18 cellular contexts compared by ENCODE assay signal in the genomic region with DNA sequence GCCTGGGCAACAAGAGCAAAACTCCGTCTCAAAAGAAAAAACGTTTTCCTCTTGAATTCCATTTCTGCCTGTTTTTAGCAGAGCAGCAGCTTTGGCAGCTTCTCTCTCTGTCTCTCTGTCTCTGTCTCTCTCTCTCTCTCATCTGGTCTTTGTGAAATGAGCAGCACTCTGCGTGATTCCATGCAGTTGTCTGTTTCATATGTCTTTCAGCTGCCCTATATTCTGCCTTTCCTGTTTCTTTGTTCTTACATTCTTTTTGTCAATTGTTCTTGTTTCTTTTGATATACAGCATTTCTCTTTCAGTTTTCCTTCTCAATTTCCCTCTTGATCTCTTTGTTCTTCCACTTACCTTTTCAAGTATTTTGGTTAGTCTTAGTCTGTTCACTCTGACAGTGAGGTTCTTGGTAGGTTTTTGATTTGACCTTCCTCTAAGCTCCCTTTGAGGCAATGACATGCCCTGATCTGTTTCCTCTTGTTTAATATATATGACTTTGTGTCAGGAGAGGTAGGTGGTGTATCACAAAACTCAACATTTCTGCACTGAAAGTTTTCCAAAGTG. TPM values are rescaled to one million over a fixed set of nuclear protein-coding genes. Genes with fewer than 3 reads are reported as not detected.
A peak's percentile ranks its signal among the peaks of the same experiment; 100 is the strongest.
DNase-seq lines count a peak whose midpoint lies in the region; ATAC-seq and TF ChIP-seq lines count a peak whose summit lies in the region.
"Had no signal": no experiment of that assay in that cellular context is flagged by ENCODE, and none has a peak within 500 bp of the region (broad histone marks: within the 10 kb centered on the region; RNA-seq: fewer than 3 reads in every experiment).

No MANE protein-coding gene starts in this region.

- H3K9me3 Mint-ChIP-seq in activated T-cell treated with anti-CD3 and anti-CD28 coated beads, Interleukin-2, amount 50 U/mL, for 72 hours = no peaks in the 10 kb centered on the region
- no peaks in the 10 kb centered on the region for H3K9me3 Mint-ChIP-seq in CD8-positive, alpha-beta T cell
- peaks cover 0 to 2% (median 0%) of the 10 kb centered on the region in 11 donors for H3K9me3 Mint-ChIP-seq in naive thymus-derived CD4-positive, alpha-beta T cell

- CTCF ChIA-PET in CD8-positive, alpha-beta T cell (lab: Charles Lee) = no interaction called here
- CTCF ChIA-PET in naive thymus-derived CD4-positive, alpha-beta T cell (lab: Charles Lee) = interaction anchor here (1.0 kb wide), 1 partner anchor 196 kb away, joined by 3 read pairs; no protein-coding TSS in a partner anchor

- H3K27me3 Mint-ChIP-seq in activated T-cell treated with anti-CD3 and anti-CD28 coated beads, Interleukin-2, amount 50 U/mL, for 72 hours (ENCODE audit: low read depth) = no peaks in the 10 kb centered on the region
- H3K27me3 Mint-ChIP-seq in CD8-positive, alpha-beta T cell (ENCODE audit: low read depth) = no peaks in the 10 kb centered on the region
- H3K27me3 Mint-ChIP-seq in T-helper 17 cell = no peaks in the 10 kb centered on the region
- no peaks in the 10 kb centered on the region for H3K27me3 Mint-ChIP-seq in naive thymus-derived CD4-positive, alpha-beta T cell

- TF ChIP-seq CTCF in CD8-positive, alpha-beta T cell (IDR thresholded peaks at IDR 0.05) = no peak
- TF ChIP-seq CTCF in omental fat pad (IDR thresholded peaks at IDR 0.05) = no peak

- no peak for DNase-seq in activated T-cell treated with anti-CD3 and anti-CD28 coated beads, Interleukin-2, amount 50 U/mL, for 72 hours
- DNase-seq in activated T-cell treated with anti-CD3 and anti-CD28 coated beads, Interleukin-2, amount 50 U/mL, for 48 hours = no peak
- no peak for DNase-seq in CD8-positive, alpha-beta T cell
- DNase-seq in T-helper 17 cell = no peak
- DNase-seq in naive thymus-derived CD4-positive, alpha-beta T cell = peak in 5 of 9 donors; percentile 28 to 57 (median 51)
- no peak for DNase-seq in stimulated activated CD4-positive, alpha-beta T cell treated with anti-CD3 and anti-CD28 coated beads, Interleukin-4, amount 100 ng/mL, for 24 hours
- no peak for DNase-seq in omental fat pad (ENCODE audit: low spot score)
- DNase-seq: ACHN, C1 segment of cervical spinal cord, DMS79 treated with DMSO at 0.1 percent for 48 hours, MM.1S, NCI-H1092, NCI-H146, NCI-H2029 treated with DMSO at 0.1 percent for 48 hours, NCI-H446 treated with DMSO at 0.1 percent for 48 hours, NCI-H69 had no signal

- peak overlapping the region; percentile 8 to 11 for H3K4me3 Mint-ChIP-seq in activated T-cell treated with anti-CD3 and anti-CD28 coated beads, Interleukin-2, amount 50 U/mL, for 72 hours
- H3K4me3 Mint-ChIP-seq in CD8-positive, alpha-beta T cell = peak overlapping the region; percentile 59
- peak overlapping the region; percentile 26 for H3K4me3 Mint-ChIP-seq in T-helper 17 cell
- H3K4me3 Mint-ChIP-seq in naive thymus-derived CD4-positive, alpha-beta T cell = peak overlapping the region; percentile 26 to 83 (median 70)

- no peak for ATAC-seq in activated T-cell treated with anti-CD3 and anti-CD28 coated beads, Interleukin-2, amount 50 U/mL, for 72 hours (replicated peaks in 1 of 2)
- no peak for ATAC-seq in CD8-positive, alpha-beta T cell
- ATAC-seq in T-helper 17 cell (no peak), omental fat pad (ENCODE audit: low FRiP score) (no peak)
- ATAC-seq in naive thymus-derived CD4-positive, alpha-beta T cell = peak; percentile 75
- ATAC-seq: Right ventricle myocardium inferior had no signal

- no peaks in the 10 kb centered on the region for H3K36me3 ChIP-seq in CD8-positive, alpha-beta T cell (ENCODE audit: insufficient read depth, low read length)
- no peaks in the 10 kb centered on the region for H3K36me3 ChIP-seq in naive thymus-derived CD4-positive, alpha-beta T cell (ENCODE audit: control insufficient read depth in 2 of 3, insufficient read depth in 3 of 3, low read length in 3 of 3)

- H3K27ac Mint-ChIP-seq in activated T-cell treated with anti-CD3 and anti-CD28 coated beads, Interleukin-2, amount 50 U/mL, for 72 hours = no peak overlapping the region
- H3K27ac Mint-ChIP-seq in CD8-positive, alpha-beta T cell = peak overlapping the region; percentile 70
- H3K27ac Mint-ChIP-seq in T-helper 17 cell = peak overlapping the region; percentile 39
- peak overlapping the region; percentile 41 to 94 (median 78) for H3K27ac Mint-ChIP-seq in naive thymus-derived CD4-positive, alpha-beta T cell

- no peak overlapping the region for H3K27ac ChIP-seq in CD8-positive, alpha-beta T cell (ENCODE audit: low read depth, low read length)
- peak overlapping the region; percentile 22 for H3K27ac ChIP-seq in naive thymus-derived CD4-positive, alpha-beta T cell (ENCODE audit: low read depth, low read length)

- H3K4me1 ChIP-seq in CD8-positive, alpha-beta T cell (ENCODE audit: insufficient read depth, low read length) = peaks cover 6% of the 10 kb centered on the region
- peaks cover 0 to 7% of the 10 kb centered on the region in 2 donors for H3K4me1 ChIP-seq in naive thymus-derived CD4-positive, alpha-beta T cell (ENCODE audit: control insufficient read depth in 2 of 2, insufficient read depth in 2 of 2, low read length in 2 of 2)

- no peaks in the 10 kb centered on the region for H3K9me3 ChIP-seq in CD8-positive, alpha-beta T cell (ENCODE audit: low read length)
- H3K9me3 ChIP-seq in T-helper 17 cell (ENCODE audit: control insufficient read depth, low read length, poor library complexity, severe bottlenecking) = no peaks in the 10 kb centered on the region
- no peaks in the 10 kb centered on the region for H3K9me3 ChIP-seq in naive thymus-derived CD4-positive, alpha-beta T cell (ENCODE audit: control insufficient read depth in 2 of 3, low read length in 3 of 3)

- no peaks in the 10 kb centered on the region for H3K27me3 ChIP-seq in CD8-positive, alpha-beta T cell (ENCODE audit: insufficient read depth, low read length)
- H3K27me3 ChIP-seq in naive thymus-derived CD4-positive, alpha-beta T cell (ENCODE audit: control insufficient read depth in 2 of 2, insufficient read depth in 2 of 2, low read length in 2 of 2) = no peaks in the 10 kb centered on the region

- H3K4me3 ChIP-seq in CD8-positive, alpha-beta T cell (ENCODE audit: low read depth, low read length) = no peak overlapping the region
- no peak overlapping the region for H3K4me3 ChIP-seq in naive thymus-derived CD4-positive, alpha-beta T cell (ENCODE audit: low read length)

- intact Hi-C loops in CD8-positive, alpha-beta T cell (cut with DNase I, micrococcal nuclease) = no loop called here
- intact Hi-C loops in naive thymus-derived CD4-positive, alpha-beta T cell (cut with micrococcal nuclease) = no loop called here

- POLR2A ChIA-PET in CD8-positive, alpha-beta T cell (lab: Charles Lee) = no interaction called here
- POLR2A ChIA-PET in naive thymus-derived CD4-positive, alpha-beta T cell (lab: Charles Lee) = interaction anchor here (1.3 kb wide), 1 partner anchor 133 kb away, joined by 3 read pairs; no protein-coding TSS in a partner anchor

- H3K4me1 Mint-ChIP-seq in activated T-cell treated with anti-CD3 and anti-CD28 coated beads, Interleukin-2, amount 50 U/mL, for 72 hours (ENCODE audit: low read depth) = peaks cover 8% of the 10 kb centered on the region
- H3K4me1 Mint-ChIP-seq in CD8-positive, alpha-beta T cell (ENCODE audit: low read depth) = peaks cover 16% of the 10 kb centered on the region
- peaks cover 10% of the 10 kb centered on the region for H3K4me1 Mint-ChIP-seq in T-helper 17 cell
- peaks cover 7 to 28% (median 19%) of the 10 kb centered on the region in 7 donors for H3K4me1 Mint-ChIP-seq in naive thymus-derived CD4-positive, alpha-beta T cell

- H3K36me3 Mint-ChIP-seq in activated T-cell treated with anti-CD3 and anti-CD28 coated beads, Interleukin-2, amount 50 U/mL, for 72 hours (ENCODE audit: insufficient read depth in 2 of 2) = no peaks in the 10 kb centered on the region
- no peaks in the 10 kb centered on the region for H3K36me3 Mint-ChIP-seq in CD8-positive, alpha-beta T cell
- H3K36me3 Mint-ChIP-seq in T-helper 17 cell (ENCODE audit: low read depth) = no peaks in the 10 kb centered on the region
- no peaks in the 10 kb centered on the region for H3K36me3 Mint-ChIP-seq in naive thymus-derived CD4-positive, alpha-beta T cell

RNA-seq across cellular contexts. Expression of a gene that starts 20.4 kb away (rescaled TPM):
- under 1 TPM; 0.60 to 0.67 TPM for total RNA-seq in activated T-cell treated with anti-CD3 and anti-CD28 coated beads, Interleukin-2, amount 50 U/mL, for 72 hours
- total RNA-seq in CD8-positive, alpha-beta T cell = under 1 TPM; 0.43 to 0.56 TPM
- total RNA-seq in T-helper 17 cell (under 1 TPM; 0.47 to 0.55 TPM), omental fat pad (under 1 TPM in 2 of 4 donors, not detected in 2; 0.19 to 0.44 TPM)
- total RNA-seq in naive thymus-derived CD4-positive, alpha-beta T cell = 1 to 10 TPM in 3 of 5 experiments, under 1 TPM in 2; 0.27 to 2.4 (median 1.6) TPM
- polyA plus RNA-seq in naive thymus-derived CD4-positive, alpha-beta T cell = under 1 TPM; 0.21 to 0.92 TPM
- total RNA-seq: LHCN-M2, Right ventricle myocardium inferior had no signal

Comparison
In these comparisons a context has a peak if more than half of its experiments do, and no peak if none do; other contexts are left out.
1. DNase-seq: peak in naive thymus-derived CD4-positive, alpha-beta T cell (5 of 9); none in activated T-cell treated with anti-CD3 and anti-CD28 coated beads, Interleukin-2, amount 50 U/mL, for 72 hours (0 of 2), activated T-cell treated with anti-CD3 and anti-CD28 coated beads, Interleukin-2, amount 50 U/mL, for 48 hours (0 of 2), CD8-positive, alpha-beta T cell (0 of 7), T-helper 17 cell (0 of 3), stimulated activated CD4-positive, alpha-beta T cell treated with anti-CD3 and anti-CD28 coated beads, Interleukin-4, amount 100 ng/mL, for 24 hours (single experiment) and omental fat pad (single experiment).
2. H3K4me3 Mint-ChIP-seq: peak in every context shown above with its lines; median percentile 70 in naive thymus-derived CD4-positive, alpha-beta T cell; 59 in CD8-positive, alpha-beta T cell; 26 in T-helper 17 cell; 10 in activated T-cell treated with anti-CD3 and anti-CD28 coated beads, Interleukin-2, amount 50 U/mL, for 72 hours.